8 cellular contexts compared by ENCODE assay signal in genomic region chr9:27572918-27573698, GRCh38. TPM values are rescaled to one million over a fixed set of nuclear protein-coding genes. Genes with fewer than 3 reads are reported as not detected.
DNase-seq lines count a peak whose midpoint lies in the region; ATAC-seq and TF ChIP-seq lines count a peak whose summit lies in the region.

A gene with protein sequence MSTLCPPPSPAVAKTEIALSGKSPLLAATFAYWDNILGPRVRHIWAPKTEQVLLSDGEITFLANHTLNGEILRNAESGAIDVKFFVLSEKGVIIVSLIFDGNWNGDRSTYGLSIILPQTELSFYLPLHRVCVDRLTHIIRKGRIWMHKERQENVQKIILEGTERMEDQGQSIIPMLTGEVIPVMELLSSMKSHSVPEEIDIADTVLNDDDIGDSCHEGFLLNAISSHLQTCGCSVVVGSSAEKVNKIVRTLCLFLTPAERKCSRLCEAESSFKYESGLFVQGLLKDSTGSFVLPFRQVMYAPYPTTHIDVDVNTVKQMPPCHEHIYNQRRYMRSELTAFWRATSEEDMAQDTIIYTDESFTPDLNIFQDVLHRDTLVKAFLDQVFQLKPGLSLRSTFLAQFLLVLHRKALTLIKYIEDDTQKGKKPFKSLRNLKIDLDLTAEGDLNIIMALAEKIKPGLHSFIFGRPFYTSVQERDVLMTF (minus strand): TSS chr9:27573481. CDS start chr9:27567120, 6,361 bp downstream.

- POLR2A ChIA-PET in HEK293 (lab: Yijun Ruan, JAX), result interaction anchor here (0.6 to 1.0 kb wide), 2 partner anchors 14 to 155 kb away, joined by 3 read pairs; no protein-coding TSS in a partner anchor
- POLR2A ChIA-PET in activated CD4-positive, alpha-beta T cell treated with anti-CD3 and anti-CD28 coated beads for 36 hours (lab: Charles Lee), result interaction anchor here (0.6 to 2.0 kb wide), 3 partner anchors 13 to 1201 kb away, joined by 4 to 13 read pairs (median 6); no protein-coding TSS in a partner anchor

- H3K27ac ChIP-seq in HEK293 (ENCODE audit: extremely low read depth, low read depth, low read length) (peak within 1 kb of the TSS; percentile 85), colonic mucosa (peak within 1 kb of the TSS; percentile 97), lung (ENCODE audit: low read depth in 1 of 2, low read length in 1 of 2) (peak within 1 kb of the TSS; percentile 95 to 98)

- H3K27ac Mint-ChIP-seq in activated CD4-positive, alpha-beta T cell treated with anti-CD3 and anti-CD28 coated beads for 36 hours, result peak within 1 kb of the TSS; percentile 100

- TF ChIP-seq POLR2A in NB4 (IDR thresholded peaks at IDR 0.05; ENCODE audit: extremely low read depth, insufficient read length), result peak; percentile 45

- H3K4me1 Mint-ChIP-seq in activated CD4-positive, alpha-beta T cell treated with anti-CD3 and anti-CD28 coated beads for 36 hours, result peaks cover 32% of the 10 kb centered on the region

- intact Hi-C loops in activated CD4-positive, alpha-beta T cell treated with anti-CD3 and anti-CD28 coated beads for 36 hours (cut with DNase I, micrococcal nuclease), result loop anchor here (1.0 to 5.0 kb wide), 9 partner anchors 44 to 681 kb away; partner anchors contain the start of genes IFT74 (in 2 of the 2), MOB3B (in 2 of the 2), CAAP1 (in 1 of the 2) and PLAA (in 1 of the 2)
- intact Hi-C loops in colonic mucosa (cut with DNase I), result loop anchor here (5.0 kb wide), 1 partner anchor 89 kb away; no protein-coding TSS in a partner anchor

- H3K4me3 ChIP-seq in HEK293 (ENCODE audit: low read depth, low read length) (peak within 1 kb of the TSS; percentile 66), NB4 (ENCODE audit: low read depth, low read length) (peak within 1 kb of the TSS; percentile 72), colonic mucosa (peak within 1 kb of the TSS; percentile 81), lung (peak within 1 kb of the TSS; percentile 72)

- TF ChIP-seq CTCF in HEK293 (tag by site-specific recombination; IDR thresholded peaks at IDR 0.05) (peak; percentile 34; the same call in 1 of the 2 replicates), NB4 (IDR thresholded peaks at IDR 0.05; ENCODE audit: low read depth, low read length) (no peak), colonic mucosa (IDR thresholded peaks at IDR 0.05) (no peak), lung (IDR thresholded peaks at IDR 0.05; ENCODE audit: control extremely low read depth, extremely low read depth) (no peak)

- H3K36me3 Mint-ChIP-seq in activated CD4-positive, alpha-beta T cell treated with anti-CD3 and anti-CD28 coated beads for 36 hours (ENCODE audit: low read depth), result peaks cover 5% of the 10 kb centered on the region

- H3K27me3 ChIP-seq in colonic mucosa (no peaks in the 10 kb centered on the region), lung (ENCODE audit: control insufficient read depth, insufficient read depth) (no peaks in the 10 kb centered on the region)

- H3K9ac ChIP-seq in colonic mucosa (ENCODE audit: low read depth in 2 of 2, low read length in 2 of 2), result peak within 1 kb of the TSS; percentile 88 to 92

- H3K36me3 ChIP-seq in HEK293 (ENCODE audit: control insufficient read depth in 2 of 2, insufficient read depth in 1 of 2, low read length in 2 of 2) (no peaks in the 10 kb centered on the region), colonic mucosa (no peaks in the 10 kb centered on the region), lung (ENCODE audit: control insufficient read depth in 2 of 2, insufficient read depth in 2 of 2, low read length in 2 of 2) (no peaks in the 10 kb centered on the region)

- no peaks in the 10 kb centered on the region for H3K9me3 ChIP-seq in HEK293 (ENCODE audit: control insufficient read depth, insufficient read depth, low read depth, low read length)
- no peaks in the 10 kb centered on the region for H3K9me3 ChIP-seq in colonic mucosa
- no peaks in the 10 kb centered on the region for H3K9me3 ChIP-seq in lung (ENCODE audit: control insufficient read depth in 2 of 2, insufficient read depth in 1 of 2, low read length in 1 of 2)

- peak within 1 kb of the TSS; percentile 88 for H3K4me3 Mint-ChIP-seq in activated CD4-positive, alpha-beta T cell treated with anti-CD3 and anti-CD28 coated beads for 36 hours

- ATAC-seq in activated CD4-positive, alpha-beta T cell treated with anti-CD3 and anti-CD28 coated beads for 36 hours, result peak; percentile 53
- peak; percentile 93 for ATAC-seq in lung (ENCODE audit: insufficient read depth, low FRiP score)

- no peaks in the 10 kb centered on the region for H3K27me3 Mint-ChIP-seq in activated CD4-positive, alpha-beta T cell treated with anti-CD3 and anti-CD28 coated beads for 36 hours

- peaks cover 8% of the 10 kb centered on the region for H3K4me1 ChIP-seq in HEK293 (ENCODE audit: control insufficient read depth, insufficient read depth, low read length)
- H3K4me1 ChIP-seq in colonic mucosa, result no peaks in the 10 kb centered on the region
- peaks cover 0 to 6% of the 10 kb centered on the region in 2 donors for H3K4me1 ChIP-seq in lung (ENCODE audit: control insufficient read depth in 2 of 2, insufficient read depth in 2 of 2, low read length in 2 of 2)

- DNase-seq in NCI-H1436 (lab: John Stamatoyannopoulos, UW) (peak; percentile 82), NCI-H1436 treated with DMSO at 0.1 percent for 48 hours (lab: John Stamatoyannopoulos, UW) (no peak), NB4 (ENCODE audit: low read depth) (peak; percentile 80), colonic mucosa (peak; percentile 86), lung (ENCODE audit: low spot score) (peak; percentile 78)
- peak; percentile 92 for DNase-seq in activated CD4-positive, alpha-beta T cell treated with anti-CD3 and anti-CD28 coated beads for 36 hours
- DNase-seq in stimulated activated CD8-positive, alpha-beta memory T cell treated with anti-CD3 and anti-CD28 coated beads, Interleukin-12 subunit alpha, Interleukin-12 subunit beta, amount 100 ng/mL, for 24 hours (ENCODE audit: extremely low read depth), result peak; percentile 70

- CTCF ChIA-PET in HEK293 (lab: Yijun Ruan, JAX), result interaction anchor here (0.6 to 1.1 kb wide), 3 partner anchors 17 to 270 kb away, joined by 3 to 4 read pairs (median 3); no protein-coding TSS in a partner anchor
- CTCF ChIA-PET in activated CD4-positive, alpha-beta T cell treated with anti-CD3 and anti-CD28 coated beads for 36 hours (lab: Charles Lee), result interaction anchor here (0.7 to 1.1 kb wide), 3 partner anchors 43 to 194 kb away, joined by 3 to 5 read pairs (median 3); no protein-coding TSS in a partner anchor

- peaks cover 2% of the 10 kb centered on the region for H3K9me3 Mint-ChIP-seq in activated CD4-positive, alpha-beta T cell treated with anti-CD3 and anti-CD28 coated beads for 36 hours (ENCODE audit: low read depth)

- 1% methylated on average over 55 to 73 of the region's 73 CpGs for WGBS in lung, 2 donors

TF ChIP-seq in HEK293, 187 proteins besides CTCF, POLR2A, EP300 and RAD21 (continues in another document):
- TF ChIP-seq PRDM10 (tag by site-specific recombination; IDR thresholded peaks at IDR 0.05) (peak; percentile 43; the same call in 1 of the 2 replicates), ZEB2 (tag by site-specific recombination; IDR thresholded peaks at IDR 0.05) (0 out of 2 replicates have a peak, but pooled peaks have one; percentile 10)
- TF ChIP-seq, protein P1, sequence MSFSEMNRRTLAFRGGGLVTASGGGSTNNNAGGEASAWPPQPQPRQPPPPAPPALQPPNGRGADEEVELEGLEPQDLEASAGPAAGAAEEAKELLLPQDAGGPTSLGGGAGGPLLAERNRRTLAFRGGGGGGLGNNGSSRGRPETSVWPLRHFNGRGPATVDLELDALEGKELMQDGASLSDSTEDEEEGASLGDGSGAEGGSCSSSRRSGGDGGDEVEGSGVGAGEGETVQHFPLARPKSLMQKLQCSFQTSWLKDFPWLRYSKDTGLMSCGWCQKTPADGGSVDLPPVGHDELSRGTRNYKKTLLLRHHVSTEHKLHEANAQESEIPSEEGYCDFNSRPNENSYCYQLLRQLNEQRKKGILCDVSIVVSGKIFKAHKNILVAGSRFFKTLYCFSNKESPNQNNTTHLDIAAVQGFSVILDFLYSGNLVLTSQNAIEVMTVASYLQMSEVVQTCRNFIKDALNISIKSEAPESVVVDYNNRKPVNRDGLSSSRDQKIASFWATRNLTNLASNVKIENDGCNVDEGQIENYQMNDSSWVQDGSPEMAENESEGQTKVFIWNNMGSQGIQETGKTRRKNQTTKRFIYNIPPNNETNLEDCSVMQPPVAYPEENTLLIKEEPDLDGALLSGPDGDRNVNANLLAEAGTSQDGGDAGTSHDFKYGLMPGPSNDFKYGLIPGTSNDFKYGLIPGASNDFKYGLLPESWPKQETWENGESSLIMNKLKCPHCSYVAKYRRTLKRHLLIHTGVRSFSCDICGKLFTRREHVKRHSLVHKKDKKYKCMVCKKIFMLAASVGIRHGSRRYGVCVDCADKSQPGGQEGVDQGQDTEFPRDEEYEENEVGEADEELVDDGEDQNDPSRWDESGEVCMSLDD (tag by site-specific recombination; IDR thresholded peaks at IDR 0.05), result 0 out of 2 replicates have a peak, but pooled peaks have one; percentile 53

RNA-seq across cellular contexts. Expression of the gene that starts here (rescaled TPM):
- total RNA-seq in activated CD4-positive, alpha-beta T cell treated with anti-CD3 and anti-CD28 coated beads for 36 hours, result 10 to 100 TPM; 10.2 TPM
- 10 to 100 TPM in 1 of 2 donors, 1 to 10 TPM in 1; 8.0 to 14.0 TPM for total RNA-seq in colonic mucosa
- 10 to 100 TPM; 23.4 to 59.6 TPM for total RNA-seq in lung
- polyA plus RNA-seq in lung, result 10 to 100 TPM; 14.4 to 23.6 TPM
